In the genomic region with DNA sequence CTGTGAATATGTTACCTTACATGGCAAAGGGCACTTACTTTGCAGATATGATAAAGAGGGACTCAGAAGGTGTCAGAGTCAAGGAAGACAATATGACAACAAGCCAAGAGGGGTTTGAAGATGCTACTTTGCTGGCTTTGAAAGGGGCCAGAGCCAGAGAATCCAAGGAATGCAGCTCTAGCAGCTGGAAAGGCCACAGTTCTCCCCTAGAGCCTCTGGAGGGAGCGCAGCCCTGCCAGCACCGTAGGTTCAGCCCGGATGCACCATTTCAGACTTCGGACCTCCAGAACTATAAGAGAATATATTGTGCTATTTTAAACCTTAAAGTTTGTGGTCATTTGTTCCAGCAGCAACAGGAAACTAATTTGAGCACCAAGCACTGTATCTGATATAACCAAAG, we compare ENCODE assay signal across 16 cellular contexts. TPM values are rescaled to one million over a fixed set of nuclear protein-coding genes. Genes with fewer than 3 reads are reported as not detected.
A peak's percentile ranks its signal among the peaks of the same experiment; 100 is the strongest.
DNase-seq lines count a peak whose midpoint lies in the region; ATAC-seq lines count a peak whose summit lies in the region.
"Had no signal": no experiment of that assay in that cellular context is flagged by ENCODE, and none has a peak within 500 bp of the region (broad histone marks: within the 10 kb centered on the region; RNA-seq: fewer than 3 reads in every experiment).

No MANE protein-coding gene starts in this region.

- H3K4ac ChIP-seq in neuronal stem cell (ENCODE audit: low read length) (no peak overlapping the region), mesenchymal stem cell (ENCODE audit: low read depth in 1 of 2, low read length in 2 of 2) (no peak overlapping the region)

- no peak overlapping the region for H3K23ac ChIP-seq in neuronal stem cell (ENCODE audit: low read depth, low read length, poor library complexity)
- no peak overlapping the region for H3K23ac ChIP-seq in mesenchymal stem cell (ENCODE audit: low read length in 2 of 2)

- no peak overlapping the region for H3K27ac ChIP-seq in neuronal stem cell (replicated peaks; ENCODE audit: low read length)
- H3K27ac ChIP-seq in mesenchymal stem cell (ENCODE audit: low read length, poor library complexity, severe bottlenecking), result no peak overlapping the region
- H3K27ac ChIP-seq: BLaER1 had no signal

- peaks cover 0 to 5% of the 10 kb centered on the region in 2 donors for H3K4me1 ChIP-seq in neuronal stem cell (ENCODE audit: control insufficient read depth in 2 of 2, insufficient read depth in 1 of 2, low read depth in 1 of 2, low read length in 2 of 2)
- H3K4me1 ChIP-seq in mesenchymal stem cell (ENCODE audit: control insufficient read depth, insufficient read depth, low read depth, low read length), result no peaks in the 10 kb centered on the region
- H3K4me1 ChIP-seq: BLaER1, Caco-2, HAP-1 had no signal

- no peak overlapping the region for H2AK5ac ChIP-seq in neuronal stem cell (ENCODE audit: low read depth, low read length)
- no peak overlapping the region for H2AK5ac ChIP-seq in mesenchymal stem cell (ENCODE audit: low read length, severe bottlenecking)

- no peaks in the 10 kb centered on the region for H3K27me3 ChIP-seq in neuronal stem cell (ENCODE audit: control insufficient read depth in 3 of 3, insufficient read depth in 3 of 3, low read depth in 1 of 3, low read length in 3 of 3)
- H3K27me3 ChIP-seq in mesenchymal stem cell (ENCODE audit: control insufficient read depth in 1 of 2, insufficient read depth in 1 of 2, low read length in 2 of 2), result no peaks in the 10 kb centered on the region
- H3K27me3 ChIP-seq: BLaER1 had no signal

- H3K14ac ChIP-seq in neuronal stem cell (ENCODE audit: low read length), result no peak overlapping the region
- H3K14ac ChIP-seq in mesenchymal stem cell (ENCODE audit: low read length in 2 of 2), result no peak overlapping the region

- H4K91ac ChIP-seq in neuronal stem cell (ENCODE audit: low read depth, low read length, poor library complexity), result no peak overlapping the region
- no peak overlapping the region for H4K91ac ChIP-seq in mesenchymal stem cell (ENCODE audit: low read length)

- H3K9me3 ChIP-seq in neuronal stem cell (replicated peaks in 1 of 2; ENCODE audit: control insufficient read depth in 2 of 2, insufficient read depth in 1 of 2, low read depth in 1 of 2, low read length in 2 of 2), result no peaks in the 10 kb centered on the region
- H3K9me3 ChIP-seq in mesenchymal stem cell (ENCODE audit: control insufficient read depth, low read length), result no peaks in the 10 kb centered on the region
- H3K9me3 ChIP-seq: BLaER1, Caco-2, HAP-1 had no signal

- H4K8ac ChIP-seq in neuronal stem cell (ENCODE audit: low read depth, low read length), result no peak overlapping the region
- H4K8ac ChIP-seq in mesenchymal stem cell (ENCODE audit: low read length), result no peak overlapping the region

- H3K18ac ChIP-seq in neuronal stem cell (ENCODE audit: low read length) (no peak overlapping the region), mesenchymal stem cell (ENCODE audit: low read depth in 1 of 2, low read length in 2 of 2) (no peak overlapping the region)

- H2BK5ac ChIP-seq in neuronal stem cell (ENCODE audit: low read length), result no peak overlapping the region
- H2BK5ac ChIP-seq in mesenchymal stem cell (ENCODE audit: low read depth, low read length, poor library complexity, severe bottlenecking), result no peak overlapping the region

- WGBS in neuronal stem cell (ENCODE audit: extremely low coverage in 2 of 2, insufficient read length in 2 of 2, insufficient replicate concordance in 1 of 2), 2 donors, result no CpG with 5 or more reads among the region's 4 CpGs
- WGBS in mesenchymal stem cell, result 86% methylated on average over 4 of the region's 4 CpGs

- peak; percentile 63 for DNase-seq in ELF-1 (ENCODE audit: low read depth, low spot score)
- peak; percentile 20 for DNase-seq in NCI-H446 treated with DMSO at 0.1 percent for 48 hours (lab: John Stamatoyannopoulos, UW)
- DNase-seq in iPS-NIHi11 (ENCODE audit: low spot score), result peak; percentile 46
- peak; percentile 12 for DNase-seq in neuronal stem cell (ENCODE audit: low spot score)
- DNase-seq in activated CD4-positive, alpha-beta T cell treated with anti-CD3 and anti-CD28 coated beads for 4 hours, result no peak
- no peak for DNase-seq in mesenchymal stem cell
- DNase-seq: 8988T; AML-193; Caco-2; CD8-positive, alpha-beta memory T cell; DMS53; HFFc6 had no signal

- H3K79me1 ChIP-seq in neuronal stem cell (ENCODE audit: low read depth, low read length) (no peaks in the 10 kb centered on the region), mesenchymal stem cell (replicated peaks; ENCODE audit: low read length, poor library complexity, severe bottlenecking) (no peaks in the 10 kb centered on the region)

- H3K9ac ChIP-seq in neuronal stem cell (ENCODE audit: low read depth, low read length, poor library complexity) (no peak overlapping the region), mesenchymal stem cell (ENCODE audit: low read length) (no peak overlapping the region)
- H3K9ac ChIP-seq: BLaER1 had no signal

- no peak overlapping the region for H3K4me2 ChIP-seq in neuronal stem cell (ENCODE audit: insufficient read depth, low read length, poor library complexity, severe bottlenecking)
- no peak overlapping the region for H3K4me2 ChIP-seq in mesenchymal stem cell (ENCODE audit: low read length, poor library complexity, severe bottlenecking)
- H3K4me2 ChIP-seq: BLaER1 had no signal

- ATAC-seq in HG02852 (IDR thresholded peaks at IDR 0.05; ENCODE audit: unreplicated experiment), result no peak
- ATAC-seq: K562 had no signal

- no peak overlapping the region for H2BK120ac ChIP-seq in neuronal stem cell (ENCODE audit: low read depth, low read length)
- H2BK120ac ChIP-seq in mesenchymal stem cell (ENCODE audit: low read depth, low read length), result no peak overlapping the region

- H2AFZ ChIP-seq in neuronal stem cell (ENCODE audit: low read length), result no peak overlapping the region
- no peak overlapping the region for H2AFZ ChIP-seq in mesenchymal stem cell (ENCODE audit: low read depth, low read length)

- H2BK15ac ChIP-seq in neuronal stem cell (ENCODE audit: low read length) (no peak overlapping the region), mesenchymal stem cell (ENCODE audit: low read depth, poor library complexity, severe bottlenecking) (no peak overlapping the region)

- H2BK12ac ChIP-seq in neuronal stem cell (ENCODE audit: low read length) (no peak overlapping the region), mesenchymal stem cell (ENCODE audit: low read length in 2 of 2) (no peak overlapping the region)

- no peaks in the 10 kb centered on the region for H3K36me3 ChIP-seq in neuronal stem cell (replicated peaks in 1 of 2; ENCODE audit: control insufficient read depth in 2 of 2, insufficient read depth in 2 of 2, low read length in 2 of 2)
- H3K36me3 ChIP-seq in mesenchymal stem cell (ENCODE audit: control insufficient read depth in 1 of 2, insufficient read depth in 2 of 2, low read depth in 1 of 2, low read length in 2 of 2), result no peaks in the 10 kb centered on the region
- H3K36me3 ChIP-seq: BLaER1, HAP-1 had no signal

- H3K4me3 ChIP-seq in neuronal stem cell (ENCODE audit: low read length in 2 of 2) (no peak overlapping the region), mesenchymal stem cell (ENCODE audit: insufficient read depth in 1 of 2, low read depth in 1 of 2, low read length in 2 of 2) (no peak overlapping the region)
- H3K4me3 ChIP-seq: BLaER1, HAP-1, K562 had no signal

RNA-seq across cellular contexts. Expression of gene WDR11, which starts 32.9 kb away (rescaled TPM):
- polyA plus RNA-seq in neuronal stem cell (2013, experiment 1 of 2), result 31.9 TPM
- 34.2 TPM for polyA plus RNA-seq in neuronal stem cell (2013, experiment 2 of 2)
- 41.3 TPM for polyA plus RNA-seq in mesenchymal stem cell (2013, experiment 1 of 2)
- polyA plus RNA-seq in mesenchymal stem cell (2013, experiment 2 of 2), result 39.5 TPM

Comparison
In these comparisons a context has a peak if more than half of its experiments do, and no peak if none do; other contexts are left out.
1. DNase-seq: peak in ELF-1 (single experiment), NCI-H446 treated with DMSO at 0.1 percent for 48 hours (single experiment), iPS-NIHi11 (single experiment) and neuronal stem cell (single experiment); none in activated CD4-positive, alpha-beta T cell treated with anti-CD3 and anti-CD28 coated beads for 4 hours (0 of 2) and mesenchymal stem cell (single experiment).